In genomic region chr4:123609829-123610228, GRCh38 we compare ENCODE assay signal across 22 cellular contexts.
"Had no signal": no experiment of that assay in that cellular context is flagged by ENCODE, and none has a peak within 500 bp of the region (broad histone marks: within the 10 kb centered on the region; RNA-seq: fewer than 3 reads in every experiment).

No MANE protein-coding gene starts in this region.

- H3K4me1 ChIP-seq: neural progenitor cell, pancreas, psoas muscle, right lobe of liver, thyroid gland, tibial nerve, upper lobe of left lung, vagina had no signal

- DNase-seq: natural killer cell; pancreas; psoas muscle; right cardiac atrium; right lobe of liver; sigmoid colon; small intestine; stimulated activated CD4-positive, alpha-beta T cell treated with anti-CD3 and anti-CD28 coated beads, Interleukin-15, amount 100 ng/mL, for 24 hours; stimulated activated CD4-positive, alpha-beta T cell treated with anti-CD3 and anti-CD28 coated beads, Interleukin-2, amount 100 ng/mL, for 24 hours; stimulated activated CD4-positive, alpha-beta T cell treated with anti-CD3 and anti-CD28 coated beads, Interleukin-2, amount 100 ng/mL, for 48 hours; stimulated activated CD4-positive, alpha-beta T cell treated with anti-CD3 and anti-CD28 coated beads, Interleukin-4, amount 100 ng/mL, for 24 hours; stimulated activated naive B cell treated with anti-CD40 and anti-IgM and Interleukin-4, amounts not matched to agents 10 μg/mL and 1 μg/mL and 100 μg/mL, for 72 hours; stimulated activated naive CD4-positive, alpha-beta T cell treated with Interleukin-2 at 50 U/mL for 16 hours; stomach; thyroid gland; upper lobe of left lung had no signal

- FAIRE-seq: pancreas, small intestine, urothelium cell line had no signal

- H3K36me3 ChIP-seq: neural progenitor cell, pancreas, right lobe of liver, sigmoid colon, stomach, thoracic aorta, thyroid gland, tibial nerve, upper lobe of left lung, vagina had no signal

- H3K9me3 ChIP-seq: pancreas, psoas muscle, right lobe of liver, sigmoid colon, stomach, thoracic aorta, thyroid gland, tibial nerve, upper lobe of left lung, vagina had no signal

- H3K27ac ChIP-seq: neural progenitor cell, pancreas, psoas muscle, right lobe of liver, sigmoid colon, stomach, thoracic aorta, thyroid gland, tibial nerve, upper lobe of left lung, vagina had no signal

- ATAC-seq: natural killer cell; pancreas; psoas muscle; right cardiac atrium; right lobe of liver; stimulated activated effector memory CD8-positive, alpha-beta T cell treated with anti-CD3 and anti-CD28 coated beads, Interleukin-12 subunit alpha, Interleukin-12 subunit beta, amount 100 ng/mL, for 72 hours; stimulated activated naive B cell treated with anti-CD40 and anti-IgM and Interleukin-4, amounts not matched to agents 10 μg/mL and 1 μg/mL and 100 μg/mL, for 72 hours had no signal

- H3K27me3 ChIP-seq: neural progenitor cell, pancreas, right lobe of liver, sigmoid colon, stomach, thyroid gland, tibial nerve, upper lobe of left lung, vagina had no signal

- H3K4me3 ChIP-seq: neural progenitor cell, pancreas, psoas muscle, right lobe of liver, sigmoid colon, stomach, thoracic aorta, thyroid gland, tibial nerve, upper lobe of left lung, vagina had no signal
